Comparison of ENCODE assay signal across 8 cellular contexts in genomic region chr22:43109921-43110443, GRCh38. TPM values are rescaled to one million over a fixed set of nuclear protein-coding genes. Genes with fewer than 3 reads are reported as not detected.
DNase-seq lines count a peak whose midpoint lies in the region; ATAC-seq and TF ChIP-seq lines count a peak whose summit lies in the region.

No MANE protein-coding gene starts in this region.

- intact Hi-C loops in posterior vena cava (cut with DNase I): no loop called here

- TF ChIP-seq CTCF in AG04450 (IDR thresholded peaks at IDR 0.05; ENCODE audit: low read depth, low read length) (no peak), brain microvascular endothelial cell (IDR thresholded peaks at IDR 0.05; ENCODE audit: low read depth, low read length, missing control alignments) (no peak)

- DNase-seq in AG04450 (ENCODE audit: low read depth, low spot score) (no peak), brain microvascular endothelial cell (no peak), posterior vena cava (ENCODE audit: low spot score) (no peak), cerebellar cortex (ENCODE audit: low spot score) (no peak)
- DNase-seq in Jurkat, Clone E6-1 (ENCODE audit: low read depth, low spot score): no peak

- no peak overlapping the region for H3K9ac ChIP-seq in muscle layer of colon (ENCODE audit: low read length)

- H3K27me3 ChIP-seq in AG04450 (ENCODE audit: control insufficient read depth, insufficient read depth, low read length): peaks cover 62% of the 10 kb centered on the region
- H3K27me3 ChIP-seq in brain microvascular endothelial cell (replicated peaks): peaks cover 19% of the 10 kb centered on the region
- peaks cover 19 to 40% of the 10 kb centered on the region in 2 donors for H3K27me3 ChIP-seq in muscle layer of colon (ENCODE audit: control insufficient read depth in 1 of 2, insufficient read depth in 2 of 2, low read length in 2 of 2)

- H3K4me3 ChIP-seq in AG04450 (ENCODE audit: low read depth, low read length) (peak overlapping the region; percentile 52), brain microvascular endothelial cell (ENCODE audit: low read depth, low read length) (peak overlapping the region; percentile 37), muscle layer of colon (ENCODE audit: low read depth in 1 of 2, low read length in 2 of 2) (peak overlapping the region; percentile 38)
- peak overlapping the region; percentile 68 for H3K4me3 ChIP-seq in Jurkat, Clone E6-1 (ENCODE audit: low read length)

- H3K4me1 ChIP-seq in muscle layer of colon (ENCODE audit: insufficient read depth, low read length): peaks cover 11% of the 10 kb centered on the region

- POLR2A ChIA-PET in AG04450 (lab: Yijun Ruan, JAX): no interaction called here

- CTCF ChIA-PET in AG04450 (lab: Charles Lee): no interaction called here

- no peak overlapping the region for H3K27ac ChIP-seq in AG04450 (ENCODE audit: low read depth, low read length)
- H3K27ac ChIP-seq in brain microvascular endothelial cell: no peak overlapping the region
- no peak overlapping the region for H3K27ac ChIP-seq in muscle layer of colon (ENCODE audit: low read depth, low read length)

- H3K36me3 ChIP-seq in brain microvascular endothelial cell (replicated peaks) (no peaks in the 10 kb centered on the region), muscle layer of colon (ENCODE audit: insufficient read depth, low read length) (no peaks in the 10 kb centered on the region)

- in situ Hi-C loops in brain microvascular endothelial cell (cut with HindIII; ENCODE audit: low pct_ligation_motif_present, low sequenced_read_pairs): no loop called here

- ATAC-seq in HG03439 (IDR thresholded peaks at IDR 0.05; ENCODE audit: unreplicated experiment): no peak
- ATAC-seq in GM21619 (IDR thresholded peaks at IDR 0.05; ENCODE audit: unreplicated experiment): no peak

- H3K9me3 ChIP-seq in AG04450 (ENCODE audit: control insufficient read depth, insufficient read depth, low read length) (no peaks in the 10 kb centered on the region; the same call in 1 of the 2 replicates), muscle layer of colon (ENCODE audit: low read length) (no peaks in the 10 kb centered on the region)

RNA-seq across cellular contexts. Expression of gene BIK, which starts 0.6 kb away (rescaled TPM):
- not detected in 2 replicates for polyA plus RNA-seq in AG04450 (2011; rRNA removed)
- not detected in 2 replicates for polyA minus RNA-seq in AG04450 (2011; rRNA and poly(A)+ RNA removed)
- 18.6 TPM for polyA plus RNA-seq in Jurkat, Clone E6-1 (2012; ENCODE audit: insufficient read depth, insufficient read length)
- total RNA-seq in posterior vena cava: not detected

RNA-seq across cellular contexts. Expression of gene TTLL1, which starts 20.8 kb away (rescaled TPM):
- 17.5 and 18.8 TPM in 2 replicates for polyA plus RNA-seq in AG04450 (2011; rRNA removed)
- polyA minus RNA-seq in AG04450 (2011; rRNA and poly(A)+ RNA removed): 17.1 and 19.6 TPM in 2 replicates
- 26.6 TPM for polyA plus RNA-seq in Jurkat, Clone E6-1 (2012; ENCODE audit: insufficient read depth, insufficient read length)
- 1 to 10 TPM; 5.0 to 7.2 TPM for total RNA-seq in posterior vena cava

RNA-seq across cellular contexts. Expression of gene MCAT, which starts 33.2 kb away (rescaled TPM):
- 10.5 and 12.0 TPM in 2 replicates for polyA plus RNA-seq in AG04450 (2011; rRNA removed)
- polyA minus RNA-seq in AG04450 (2011; rRNA and poly(A)+ RNA removed): 5.6 and 8.1 TPM in 2 replicates
- polyA plus RNA-seq in Jurkat, Clone E6-1 (2012; ENCODE audit: insufficient read depth, insufficient read length): 26.8 TPM
- 10 to 100 TPM in 1 of 2 donors, 1 to 10 TPM in 1; 8.9 to 10.2 TPM for total RNA-seq in posterior vena cava

RNA-seq across cellular contexts. Expression of gene TSPO, which starts 41.4 kb away (rescaled TPM):
- polyA plus RNA-seq in AG04450 (2011; rRNA removed): 107 and 146 TPM in 2 replicates
- 17.3 and 23.5 TPM in 2 replicates for polyA minus RNA-seq in AG04450 (2011; rRNA and poly(A)+ RNA removed)
- not detected for polyA plus RNA-seq in Jurkat, Clone E6-1 (2012; ENCODE audit: insufficient read depth, insufficient read length)
- 10 to 100 TPM; 75.1 to 84.3 TPM for total RNA-seq in posterior vena cava
